24 cellular contexts compared by ENCODE assay signal in genomic region chr1:160247053-160247452, GRCh38. TPM values are rescaled to one million over a fixed set of nuclear protein-coding genes. Genes with fewer than 3 reads are reported as not detected.
"Had no signal": no experiment of that assay in that cellular context is flagged by ENCODE, and none has a peak within 500 bp of the region (broad histone marks: within the 10 kb centered on the region; RNA-seq: fewer than 3 reads in every experiment).

No MANE protein-coding gene starts in this region.

- H3K4me3 ChIP-seq: dorsolateral prefrontal cortex, mucosa of descending colon, prostate gland, stomach, testis, upper lobe of left lung had no signal

- H3K9me3 ChIP-seq: mucosa of descending colon, prostate gland, stomach, testis, upper lobe of left lung had no signal

- H3K27me3 Mint-ChIP-seq: activated naive CD8-positive, alpha-beta T cell treated with anti-CD3 and anti-CD28 coated beads, Interleukin-2, amount 50 U/mL, for 24 hours; naive thymus-derived CD8-positive, alpha-beta T cell had no signal

- DNase-seq: activated CD4-positive, alpha-beta T cell treated with anti-CD3 and anti-CD28 coated beads, Interleukin-2, amount 50 U/mL, for 4 hours; activated naive CD4-positive, alpha-beta T cell treated with anti-CD3 and anti-CD28 coated beads for 36 hours; activated naive CD8-positive, alpha-beta T cell treated with anti-CD3 and anti-CD28 coated beads, Interleukin-2, amount 50 U/mL, for 24 hours; activated T-cell treated with anti-CD3 and anti-CD28 coated beads for 4 hours; aorta; dorsolateral prefrontal cortex; endodermal cell; hippocampal formation; mucosa of descending colon; naive thymus-derived CD8-positive, alpha-beta T cell; stimulated activated CD4-positive, alpha-beta T cell treated with anti-CD3 and anti-CD28 coated beads, Interleukin-12 subunit alpha, Interleukin-12 subunit beta, amount 100 ng/mL, for 4 hours; stimulated activated CD4-positive, alpha-beta T cell treated with anti-CD3 and anti-CD28 coated beads, Interleukin-2, amount 100 ng/mL, for 24 hours; stomach; T-helper 1 cell; T1000; testis; upper lobe of left lung had no signal

- H3K4me1 ChIP-seq: prostate gland had no signal

- H3K27ac Mint-ChIP-seq: activated naive CD4-positive, alpha-beta T cell treated with anti-CD3 and anti-CD28 coated beads for 36 hours; activated naive CD8-positive, alpha-beta T cell treated with anti-CD3 and anti-CD28 coated beads, Interleukin-2, amount 50 U/mL, for 24 hours; activated T-helper 2 cell treated with anti-CD3 and anti-CD28 coated beads, Interferon-gamma antibody, Interleukin-2, Interleukin-4, amounts not matched to agents 10 μg/mL and 5 μg/mL and 100 μg/mL, durations not matched to agents 14 hours and 24 hours and 36 hours had no signal

- H3K36me3 ChIP-seq: prostate gland had no signal

- FAIRE-seq: bronchial epithelial cell, keratinocyte had no signal

- H3K4me3 Mint-ChIP-seq: activated naive CD4-positive, alpha-beta T cell treated with anti-CD3 and anti-CD28 coated beads for 36 hours; activated naive CD8-positive, alpha-beta T cell treated with anti-CD3 and anti-CD28 coated beads, Interleukin-2, amount 50 U/mL, for 24 hours; endodermal cell; naive thymus-derived CD8-positive, alpha-beta T cell had no signal

- ATAC-seq: activated CD4-positive, CD25-positive, alpha-beta regulatory T cell treated with anti-CD3 and anti-CD28 coated beads, Interleukin-2, amount 50 U/mL, for 24 hours; activated naive CD8-positive, alpha-beta T cell treated with anti-CD3 and anti-CD28 coated beads, Interleukin-2, amount 50 U/mL, for 24 hours; mucosa of descending colon; naive thymus-derived CD8-positive, alpha-beta T cell had no signal

- H3K9me3 Mint-ChIP-seq: activated naive CD4-positive, alpha-beta T cell treated with anti-CD3 and anti-CD28 coated beads for 36 hours; activated naive CD8-positive, alpha-beta T cell treated with anti-CD3 and anti-CD28 coated beads, Interleukin-2, amount 50 U/mL, for 24 hours; activated T-helper 2 cell treated with anti-CD3 and anti-CD28 coated beads, Interferon-gamma antibody, Interleukin-2, Interleukin-4, amounts not matched to agents 10 μg/mL and 5 μg/mL and 100 μg/mL, durations not matched to agents 14 hours and 24 hours and 36 hours; endodermal cell; naive thymus-derived CD8-positive, alpha-beta T cell had no signal

- H3K27me3 ChIP-seq: dorsolateral prefrontal cortex, stomach, testis, upper lobe of left lung had no signal

- H3K27ac ChIP-seq: prostate gland, stomach, testis, upper lobe of left lung had no signal

RNA-seq across cellular contexts. Expression of gene CASQ1, which starts 56.7 kb away (rescaled TPM):
- total RNA-seq: activated naive CD4-positive, alpha-beta T cell treated with anti-CD3 and anti-CD28 coated beads for 36 hours; bronchial epithelial cell; epithelial cell of proximal tubule; lung microvascular endothelial cell; naive thymus-derived CD8-positive, alpha-beta T cell had no signal
